22 cellular contexts compared by ENCODE assay signal in genomic region chr2:232623768-232624553, GRCh38. TPM values are rescaled to one million over a fixed set of nuclear protein-coding genes. Genes with fewer than 3 reads are reported as not detected.
DNase-seq lines count a peak whose midpoint lies in the region; ATAC-seq and TF ChIP-seq lines count a peak whose summit lies in the region.
"Had no signal": no experiment of that assay in that cellular context is flagged by ENCODE, and none has a peak within 500 bp of the region (broad histone marks: within the 10 kb centered on the region; RNA-seq: fewer than 3 reads in every experiment).

No MANE protein-coding gene starts in this region.

- H3K27me3 ChIP-seq in breast epithelium: no peaks in the 10 kb centered on the region
- H3K27me3 ChIP-seq in dorsolateral prefrontal cortex: peaks cover 0 to 9% (median 0%) of the 10 kb centered on the region in 45 donors
- no peaks in the 10 kb centered on the region for H3K27me3 ChIP-seq in vagina
- H3K27me3 ChIP-seq: MG63 had no signal

- intact Hi-C loops in breast epithelium (cut with DNase I; ENCODE audit: low total_unique reads): no loop called here
- intact Hi-C loops in MCF 10A (cut with micrococcal nuclease): no loop called here
- intact Hi-C loops in dorsolateral prefrontal cortex (cut with DNase I): no loop called here
- intact Hi-C loops in vagina (cut with DNase I): no loop called here

- H3K27ac Mint-ChIP-seq in MCF 10A (ENCODE audit: low read depth, unreplicated experiment): no peak overlapping the region
- H3K27ac Mint-ChIP-seq: activated naive CD8-positive, alpha-beta T cell treated with anti-CD3 and anti-CD28 coated beads, Interleukin-2, amount 50 U/mL, for 24 hours had no signal

- H3K9me3 ChIP-seq in breast epithelium (no peaks in the 10 kb centered on the region), vagina (no peaks in the 10 kb centered on the region)
- H3K9me3 ChIP-seq: MG63, stomach had no signal

- peaks cover 8% of the 10 kb centered on the region for H3K4me1 Mint-ChIP-seq in MCF 10A (ENCODE audit: insufficient read depth, unreplicated experiment)
- H3K4me1 Mint-ChIP-seq: activated naive CD8-positive, alpha-beta T cell treated with anti-CD3 and anti-CD28 coated beads, Interleukin-2, amount 50 U/mL, for 24 hours had no signal

- BruUV-seq in MCF 10A (replicated peaks; lab: Mats Ljungman, UMichigan): no TSS peak

- H3K27me3 Mint-ChIP-seq in MCF 10A (ENCODE audit: insufficient read depth, unreplicated experiment): no peaks in the 10 kb centered on the region

- POLR2A ChIA-PET in MCF 10A (lab: Yijun Ruan, JAX): no interaction called here

- H3K4me3 ChIP-seq in breast epithelium: no peak overlapping the region
- H3K4me3 ChIP-seq in dorsolateral prefrontal cortex: no peak overlapping the region
- no peak overlapping the region for H3K4me3 ChIP-seq in vagina
- H3K4me3 ChIP-seq: MG63, stomach had no signal

- H3K36me3 ChIP-seq in breast epithelium: no peaks in the 10 kb centered on the region
- H3K36me3 ChIP-seq in vagina: no peaks in the 10 kb centered on the region
- H3K36me3 ChIP-seq: MG63, stomach, WERI-Rb-1 had no signal

- DNase-seq in breast epithelium (ENCODE audit: low spot score in 2 of 2) (no peak), MCF 10A (ENCODE audit: unreplicated experiment) (no peak), NCI-H345 treated with DMSO at 0.1 percent for 48 hours (lab: John Stamatoyannopoulos, UW; ENCODE audit: unreplicated experiment) (peak; percentile 82), dorsolateral prefrontal cortex (no peak), vagina (ENCODE audit: extremely low spot score in 2 of 2) (no peak), NCI-H510A (lab: John Stamatoyannopoulos, UW) (no peak)
- DNase-seq in stimulated activated CD8-positive, alpha-beta memory T cell treated with anti-CD3 and anti-CD28 coated beads, Interleukin-4, amount 100 ng/mL, for 48 hours: no peak
- DNase-seq: activated CD8-positive, alpha-beta memory T cell treated with anti-CD3 and anti-CD28 coated beads, Interleukin-2, amount 50 U/mL, for 48 hours; activated effector memory CD4-positive, alpha-beta T cell treated with anti-CD3 and anti-CD28 coated beads, Interleukin-2, amount 50 U/mL, for 16 hours; activated naive CD8-positive, alpha-beta T cell treated with anti-CD3 and anti-CD28 coated beads, Interleukin-2, amount 50 U/mL, for 24 hours; erythroblast; foreskin melanocyte; hypothalamus; IMR-90; NCI-H2029 treated with DMSO at 0.1 percent for 48 hours; NCI-H526 treated with DMSO at 0.1 percent for 48 hours; stimulated activated CD4-positive, alpha-beta T cell treated with anti-CD3 and anti-CD28 coated beads, Interleukin-4, amount 100 ng/mL, for 1 hour; stomach; T-helper 2 cell; WERI-Rb-1 had no signal

- no peak for ATAC-seq in HG02840 (IDR thresholded peaks at IDR 0.05; ENCODE audit: low FRiP score, unreplicated experiment)
- ATAC-seq: activated naive CD8-positive, alpha-beta T cell treated with anti-CD3 and anti-CD28 coated beads, Interleukin-2, amount 50 U/mL, for 24 hours had no signal

- no peaks in the 10 kb centered on the region for H3K9me3 Mint-ChIP-seq in MCF 10A (ENCODE audit: unreplicated experiment)
- H3K9me3 Mint-ChIP-seq: activated naive CD8-positive, alpha-beta T cell treated with anti-CD3 and anti-CD28 coated beads, Interleukin-2, amount 50 U/mL, for 24 hours had no signal

- CTCF ChIA-PET in MCF 10A (lab: Yijun Ruan, JAX): interaction anchor here (0.5 to 2.1 kb wide), 3 partner anchors 13 to 356 kb away, joined by 3 to 22 read pairs (median 4); no protein-coding TSS in a partner anchor

- TF ChIP-seq CTCF in breast epithelium (IDR thresholded peaks at IDR 0.05) (no peak), MCF 10A (IDR thresholded peaks at IDR 0.05; ENCODE audit: unreplicated experiment) (no peak), dorsolateral prefrontal cortex (IDR thresholded peaks at IDR 0.05 in 54 of 56, conservative IDR thresholded peaks at IDR 0.05 in 2 of 56; ENCODE audit: low read depth in 1 of 56, partially characterized antibody in 56 of 56) (no peak), vagina (IDR thresholded peaks at IDR 0.05) (no peak)

- TF ChIP-seq POLR2A in breast epithelium (IDR thresholded peaks at IDR 0.05) (no peak), vagina (IDR thresholded peaks at IDR 0.05) (no peak)

- no peak overlapping the region for H3K4me3 Mint-ChIP-seq in MCF 10A (ENCODE audit: unreplicated experiment)
- H3K4me3 Mint-ChIP-seq: activated naive CD8-positive, alpha-beta T cell treated with anti-CD3 and anti-CD28 coated beads, Interleukin-2, amount 50 U/mL, for 24 hours had no signal

- H3K4me1 ChIP-seq in breast epithelium (no peaks in the 10 kb centered on the region), vagina (no peaks in the 10 kb centered on the region)
- H3K4me1 ChIP-seq: stomach had no signal

- H3K36me3 Mint-ChIP-seq in MCF 10A (ENCODE audit: insufficient read depth, unreplicated experiment): no peaks in the 10 kb centered on the region

- peak overlapping the region; percentile 58 to 61 for H3K27ac ChIP-seq in breast epithelium
- peak overlapping the region in 54 of 59 donors; percentile 10 to 99 (median 69) for H3K27ac ChIP-seq in dorsolateral prefrontal cortex
- no peak overlapping the region for H3K27ac ChIP-seq in vagina
- H3K27ac ChIP-seq: stomach, WERI-Rb-1 had no signal

RNA-seq across cellular contexts. Expression of gene EFHD1, which starts 9.4 kb away (rescaled TPM):
- total RNA-seq in breast epithelium (10 to 100 TPM; 31.0 to 67.2 (median 52.8) TPM), MCF 10A (2022) (not detected in 2 replicates), dorsolateral prefrontal cortex (100 to 1,000 TPM in 103 of 120 experiments, 10 to 100 TPM in 17; 50.7 to 624 (median 173) TPM), vagina (22.6 TPM)
- total RNA-seq: IMR-90 had no signal

Comparison
In these comparisons a context has a peak if more than half of its experiments do, and no peak if none do; other contexts are left out.
1. RNA of gene EFHD1, which starts 9.4 kb away (total RNA-seq): 50.7 to 624 TPM in dorsolateral prefrontal cortex, 31.0 to 67.2 TPM in breast epithelium and 22.6 TPM in vagina (single experiment); not detected in MCF 10A; every median in the first group is over 10 times any median in the second.